ENCODE assay signal across 18 cellular contexts in genomic region chr1:104785575-104786187, GRCh38.
"Had no signal": no experiment of that assay in that cellular context is flagged by ENCODE, and none has a peak within 500 bp of the region (broad histone marks: within the 10 kb centered on the region; RNA-seq: fewer than 3 reads in every experiment).

No MANE protein-coding gene starts in this region.

- H3K4me3 Mint-ChIP-seq: mesothelial cell of epicardium, naive B cell had no signal

- H3K4me1 Mint-ChIP-seq: mesothelial cell of epicardium, naive B cell had no signal

- H3K9me3 Mint-ChIP-seq: mesothelial cell of epicardium, naive B cell had no signal

- DNase-seq: dermis blood vessel endothelial cell; dorsolateral prefrontal cortex; effector CD4-positive, alpha-beta T cell; effector memory CD4-positive, alpha-beta T cell; foreskin keratinocyte; glutamatergic neuron; head of caudate nucleus; heart right ventricle; hippocampal formation; left cardiac atrium; left lung; left ventricle myocardium superior; lower lobe of right lung; mesenchymal stem cell; mucosa of descending colon; naive B cell had no signal

- ATAC-seq: foreskin keratinocyte, gastroesophageal sphincter, heart right ventricle, left cardiac atrium, left lung, left ventricle myocardium superior, lower lobe of right lung, mucosa of descending colon had no signal

- H3K27me3 Mint-ChIP-seq: naive B cell had no signal

- H3K27ac Mint-ChIP-seq: mesothelial cell of epicardium, naive B cell had no signal

- H3K36me3 Mint-ChIP-seq: mesothelial cell of epicardium, naive B cell had no signal
